ENCODE assay signal across 8 cellular contexts in the genomic region with DNA sequence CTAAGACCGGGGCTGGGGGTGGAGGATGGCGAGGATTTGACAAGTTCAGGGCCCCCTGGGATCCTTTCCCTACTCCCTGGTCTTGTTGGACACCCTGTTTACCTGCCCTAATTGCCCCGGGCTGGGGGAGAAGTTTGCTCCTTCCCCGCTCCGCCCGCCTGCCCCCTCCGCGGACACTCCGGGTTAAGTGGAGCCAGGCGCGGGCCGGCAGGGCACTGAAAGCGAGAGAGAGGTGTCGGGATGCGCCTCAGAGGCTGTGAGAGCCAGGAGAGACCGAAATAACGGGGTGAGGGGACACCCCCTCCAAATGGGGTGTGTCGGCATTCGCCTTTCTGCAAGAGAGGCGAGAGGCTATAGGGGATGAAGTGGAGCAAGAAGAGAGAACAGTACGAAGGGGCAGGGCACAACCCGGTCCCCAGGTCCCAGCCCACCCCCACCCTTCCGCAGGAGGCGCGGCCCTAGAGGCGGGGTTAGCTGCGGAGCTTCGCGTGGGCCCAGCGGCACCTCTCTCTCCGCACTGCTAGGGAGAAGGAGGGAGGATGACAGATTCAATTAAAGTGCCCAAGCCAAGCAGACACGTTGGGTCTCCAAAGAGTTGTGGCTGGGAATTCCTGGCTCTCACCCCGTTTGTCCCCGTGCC. TPM values are rescaled to one million over a fixed set of nuclear protein-coding genes. Genes with fewer than 3 reads are reported as not detected.
DNase-seq lines count a peak whose midpoint lies in the region; ATAC-seq and TF ChIP-seq lines count a peak whose summit lies in the region.

No MANE protein-coding gene starts in this region.

- no peak overlapping the region for H3K4me3 Mint-ChIP-seq in MCF 10A (ENCODE audit: unreplicated experiment)
- H3K4me3 Mint-ChIP-seq in activated B cell treated with CpG ODN at 0.5 μM for 24 hours, result peak overlapping the region; percentile 68

- H3K9me3 ChIP-seq in breast epithelium (no peaks in the 10 kb centered on the region), iPS-20b (ENCODE audit: insufficient read depth, low read depth, low read length) (no peaks in the 10 kb centered on the region), thoracic aorta (no peaks in the 10 kb centered on the region)

- H3K4me3 ChIP-seq in breast epithelium, result peak overlapping the region; percentile 3 to 82 (median 63)
- H3K4me3 ChIP-seq in iPS-20b (ENCODE audit: low read length), result peak overlapping the region; percentile 29; the same call in 1 of the 2 replicates
- H3K4me3 ChIP-seq in thoracic aorta, result peak overlapping the region; percentile 48

- H3K27me3 Mint-ChIP-seq in MCF 10A (ENCODE audit: insufficient read depth, unreplicated experiment) (peaks cover 30% of the 10 kb centered on the region), activated B cell treated with CpG ODN at 0.5 μM for 24 hours (peaks cover 28% of the 10 kb centered on the region)

- DNase-seq in breast epithelium (ENCODE audit: low spot score in 2 of 2) (no peak), MCF 10A (ENCODE audit: unreplicated experiment) (no peak), activated B cell treated with CpG ODN at 0.5 μM for 24 hours (no peak), thoracic aorta (ENCODE audit: low spot score) (no peak), NCI-H2171 treated with DMSO at 0.1 percent for 48 hours (lab: John Stamatoyannopoulos, UW) (no peak), H4 (ENCODE audit: low spot score) (no peak), NCI-H2107 treated with DMSO at 0.1 percent for 48 hours (lab: John Stamatoyannopoulos, UW; ENCODE audit: unreplicated experiment) (no peak)

- H3K36me3 Mint-ChIP-seq in MCF 10A (ENCODE audit: insufficient read depth, unreplicated experiment) (no peaks in the 10 kb centered on the region), activated B cell treated with CpG ODN at 0.5 μM for 24 hours (ENCODE audit: low read depth) (no peaks in the 10 kb centered on the region)

- POLR2A ChIA-PET in MCF 10A (lab: Yijun Ruan, JAX), result interaction anchor here (0.7 to 1.6 kb wide), 4 partner anchors 38 to 109 kb away, joined by 3 to 4 read pairs (median 4); a partner anchor contains a TSS
- POLR2A ChIA-PET in activated B cell treated with CpG ODN at 0.5 μM for 24 hours (lab: Charles Lee), result interaction anchor here (0.6 kb wide), 2 partner anchors 9 to 334 kb away, joined by 7 read pairs; no protein-coding TSS in a partner anchor

- BruUV-seq in MCF 10A (replicated peaks; lab: Mats Ljungman, UMichigan), result no TSS peak

- TF ChIP-seq POLR2A in breast epithelium (IDR thresholded peaks at IDR 0.05), result no peak

- CTCF ChIA-PET in MCF 10A (lab: Yijun Ruan, JAX) (interaction anchor here (0.6 to 5.2 kb wide), 6 partner anchors 16 to 523 kb away, joined by 4 to 71 read pairs (median 22); a partner anchor contains a TSS), activated B cell treated with CpG ODN at 0.5 μM for 24 hours (lab: Charles Lee) (interaction anchor here (1.1 to 4.3 kb wide), 3 partner anchors 19 to 63 kb away, joined by 3 to 84 read pairs (median 3); a partner anchor contains a TSS)

- H3K4me1 ChIP-seq in breast epithelium, result peaks cover 32 to 45% of the 10 kb centered on the region in 2 donors
- peaks cover 16% of the 10 kb centered on the region for H3K4me1 ChIP-seq in iPS-20b (ENCODE audit: insufficient read depth, low read length)
- H3K4me1 ChIP-seq in thoracic aorta (ENCODE audit: control insufficient read depth in 1 of 2, low read depth in 2 of 2), result peaks cover 32 to 55% of the 10 kb centered on the region in 2 donors

- H3K27ac Mint-ChIP-seq in MCF 10A (ENCODE audit: low read depth, unreplicated experiment), result no peak overlapping the region
- H3K27ac Mint-ChIP-seq in activated B cell treated with CpG ODN at 0.5 μM for 24 hours, result no peak overlapping the region

- H3K27me3 ChIP-seq in breast epithelium, result peaks cover 16 to 26% of the 10 kb centered on the region in 2 donors
- H3K27me3 ChIP-seq in iPS-20b (ENCODE audit: insufficient read depth, low read length), result peaks cover 71% of the 10 kb centered on the region
- peaks cover 26% of the 10 kb centered on the region for H3K27me3 ChIP-seq in thoracic aorta (replicated peaks; ENCODE audit: insufficient read depth)

- H3K9me3 Mint-ChIP-seq in MCF 10A (ENCODE audit: unreplicated experiment), result no peaks in the 10 kb centered on the region
- no peaks in the 10 kb centered on the region for H3K9me3 Mint-ChIP-seq in activated B cell treated with CpG ODN at 0.5 μM for 24 hours

- ATAC-seq in activated B cell treated with CpG ODN at 0.5 μM for 24 hours (ENCODE audit: low read depth), result no peak
- no peak for ATAC-seq in thoracic aorta (ENCODE audit: insufficient number of reproducible peaks, low FRiP score, low read depth)

- H3K27ac ChIP-seq in breast epithelium (peak overlapping the region; percentile 94 to 98), iPS-20b (ENCODE audit: low read length) (no peak overlapping the region), thoracic aorta (no peak overlapping the region)

- H3K9ac ChIP-seq in iPS-20b (ENCODE audit: low read depth, low read length), result no peak overlapping the region

- H3K4me1 Mint-ChIP-seq in MCF 10A (ENCODE audit: insufficient read depth, unreplicated experiment) (peaks cover 51% of the 10 kb centered on the region), activated B cell treated with CpG ODN at 0.5 μM for 24 hours (peaks cover 60% of the 10 kb centered on the region)

- TF ChIP-seq CTCF in breast epithelium (IDR thresholded peaks at IDR 0.05), result no peak
- TF ChIP-seq CTCF in MCF 10A (IDR thresholded peaks at IDR 0.05; ENCODE audit: unreplicated experiment), result no peak
- TF ChIP-seq CTCF in activated B cell treated with CpG ODN at 0.5 μM for 24 hours (IDR thresholded peaks at IDR 0.05), result no peak
- TF ChIP-seq CTCF in thoracic aorta (IDR thresholded peaks at IDR 0.05), result no peak

- intact Hi-C loops in breast epithelium (cut with DNase I; ENCODE audit: low total_unique reads) (no loop called here), MCF 10A (cut with micrococcal nuclease) (no loop called here), activated B cell treated with CpG ODN at 0.5 μM for 24 hours (cut with micrococcal nuclease) (no loop called here)

- H3K36me3 ChIP-seq in breast epithelium (no peaks in the 10 kb centered on the region), iPS-20b (ENCODE audit: insufficient read depth, low read depth, low read length) (no peaks in the 10 kb centered on the region), thoracic aorta (no peaks in the 10 kb centered on the region)

RNA-seq across cellular contexts. Expression of a gene that starts 3.8 kb away (rescaled TPM):
- total RNA-seq in breast epithelium (1 to 10 TPM; 1.6 to 7.2 (median 6.6) TPM), MCF 10A (2022) (1.6 and 1.7 TPM in 2 replicates), activated B cell treated with CpG ODN at 0.5 μM for 24 hours (1.2 and 1.7 TPM in 2 replicates), thoracic aorta (1 to 10 TPM; 1.5 to 3.2 TPM)
- 7.5 and 9.5 TPM in 2 replicates for total RNA-seq in H4 (2014; rRNA removed; shearing (Covaris generic))

RNA-seq across cellular contexts. Expression of a gene that starts 18.9 kb away (rescaled TPM):
- total RNA-seq in breast epithelium (10 to 100 TPM in 2 of 3 donors, 1 to 10 TPM in 1; 4.8 to 26.6 (median 23.9) TPM), MCF 10A (2022) (7.4 and 9.5 TPM in 2 replicates), activated B cell treated with CpG ODN at 0.5 μM for 24 hours (7.8 and 9.5 TPM in 2 replicates), thoracic aorta (1 to 10 TPM; 1.9 to 2.8 TPM)
- 24.4 and 26.9 TPM in 2 replicates for total RNA-seq in H4 (2014; rRNA removed; shearing (Covaris generic))

RNA-seq across cellular contexts. Expression of a gene that starts 31.3 kb away (rescaled TPM):
- 100 to 1,000 TPM in 2 of 3 donors, 10 to 100 TPM in 1; 97.8 to 155 (median 109) TPM for total RNA-seq in breast epithelium
- total RNA-seq in MCF 10A (2022), result 385 and 456 TPM in 2 replicates
- 11.3 and 13.7 TPM in 2 replicates for total RNA-seq in activated B cell treated with CpG ODN at 0.5 μM for 24 hours
- 100 to 1,000 TPM; 119 to 144 TPM for total RNA-seq in thoracic aorta
- 51.8 and 64.3 TPM in 2 replicates for total RNA-seq in H4 (2014; rRNA removed; shearing (Covaris generic))

RNA-seq across cellular contexts. Expression of a gene that starts 45.3 kb away (rescaled TPM):
- 100 to 1,000 TPM in 2 of 3 donors, 10 to 100 TPM in 1; 18.7 to 163 (median 120) TPM for total RNA-seq in breast epithelium
- total RNA-seq in MCF 10A (2022), result 38.9 and 42.3 TPM in 2 replicates
- total RNA-seq in activated B cell treated with CpG ODN at 0.5 μM for 24 hours, result 0.29 TPM in 1 of 2 replicates, not detected in the other
- 10 to 100 TPM in 1 of 2 donors, 1 to 10 TPM in 1; 4.6 to 15.4 TPM for total RNA-seq in thoracic aorta
- 14.6 and 28.0 TPM in 2 replicates for total RNA-seq in H4 (2014; rRNA removed; shearing (Covaris generic))

RNA-seq across cellular contexts. Expression of a gene that starts 48.8 kb away (rescaled TPM):
- total RNA-seq in breast epithelium, result under 1 TPM; 0.16 to 0.66 (median 0.44) TPM
- total RNA-seq in MCF 10A (2022), result 0.21 and 0.42 TPM in 2 replicates
- total RNA-seq in activated B cell treated with CpG ODN at 0.5 μM for 24 hours, result not detected in 2 replicates
- not detected for total RNA-seq in thoracic aorta
- total RNA-seq in H4 (2014; rRNA removed; shearing (Covaris generic)), result not detected in 2 replicates

Comparison
In these comparisons a context has a peak if more than half of its experiments do, and no peak if none do; other contexts are left out.
1. H3K27ac ChIP-seq: peak in breast epithelium (2 of 2); none in iPS-20b (single experiment) and thoracic aorta (0 of 2).
2. Peak in every context shown above with its lines, with median percentiles within 50 percentile points of each other: H3K4me3 ChIP-seq.